ENCODE assay signal across 28 cellular contexts in genomic region chr9:87401681-87402080, GRCh38.
"Had no signal": no experiment of that assay in that cellular context is flagged by ENCODE, and none has a peak within 500 bp of the region (broad histone marks: within the 10 kb centered on the region; RNA-seq: fewer than 3 reads in every experiment).

No MANE protein-coding gene starts in this region.

- H3K4me1 ChIP-seq: gastroesophageal sphincter, parathyroid adenoma had no signal

- H3K9ac ChIP-seq: parathyroid adenoma had no signal

- H3K4me3 ChIP-seq: dorsolateral prefrontal cortex, gastroesophageal sphincter, heart right ventricle, left lung, smooth muscle cell, suprapubic skin, transverse colon had no signal

- H3K79me2 ChIP-seq: parathyroid adenoma had no signal

- H3K36me3 ChIP-seq: gastroesophageal sphincter, heart right ventricle, left lung, suprapubic skin, transverse colon had no signal

- H2AFZ ChIP-seq: parathyroid adenoma had no signal

- H3K9me3 ChIP-seq: gastroesophageal sphincter, heart right ventricle, left lung, suprapubic skin, transverse colon had no signal

- DNase-seq: cerebellar nuclear complex; dorsolateral prefrontal cortex; effector CD4-positive, alpha-beta T cell; foreskin fibroblast; glutamatergic neuron; heart right ventricle; hippocampal formation; left cardiac atrium; left lung; naive thymus-derived CD8-positive, alpha-beta T cell; nephron progenitor cell; nucleus accumbens; stimulated activated CD4-positive, alpha-beta T cell treated with anti-CD3 and anti-CD28 coated beads, Interleukin-12 subunit alpha, Interleukin-12 subunit beta, amount 100 ng/mL, for 4 hours; stimulated activated CD4-positive, alpha-beta T cell treated with anti-CD3 and anti-CD28 coated beads, Interleukin-1b, Interleukin-23, amount 100 ng/mL, for 48 hours; stimulated activated CD4-positive, alpha-beta T cell treated with anti-CD3 and anti-CD28 coated beads, Interleukin-4, amount 100 ng/mL, for 1 hour; stimulated activated CD8-positive, alpha-beta memory T cell treated with anti-CD3 and anti-CD28 coated beads, Interleukin-4, amount 100 ng/mL, for 48 hours; stimulated activated naive CD4-positive, alpha-beta T cell; stimulated activated naive CD8-positive, alpha-beta T cell treated with anti-CD3 and anti-CD28 coated beads, Interleukin-15, amount 100 ng/mL, for 72 hours; transverse colon had no signal

- H3K27me3 ChIP-seq: dorsolateral prefrontal cortex, gastroesophageal sphincter, heart right ventricle, left lung, suprapubic skin, transverse colon had no signal

- H3K4me2 ChIP-seq: smooth muscle cell had no signal

- ATAC-seq: esophagus mucosa; gastroesophageal sphincter; heart right ventricle; left cardiac atrium; left lung; naive thymus-derived CD8-positive, alpha-beta T cell; sciatic nerve; stimulated activated naive CD8-positive, alpha-beta T cell treated with anti-CD3 and anti-CD28 coated beads, Interleukin-15, amount 100 ng/mL, for 72 hours had no signal

- FAIRE-seq: colon, islet of Langerhans had no signal

- H3K27ac ChIP-seq: dorsolateral prefrontal cortex, epithelial cell of prostate, gastroesophageal sphincter, heart right ventricle, left lung, parathyroid adenoma, suprapubic skin, transverse colon had no signal
